ENCODE assay signal across 20 cellular contexts in genomic region chr12:2259368-2259767, GRCh38.
DNase-seq lines count a peak whose midpoint lies in the region; ATAC-seq, FAIRE-seq and TF ChIP-seq lines count a peak whose summit lies in the region.
"Had no signal": no experiment of that assay in that cellular context is flagged by ENCODE, and none has a peak within 500 bp of the region (broad histone marks: within the 10 kb centered on the region; RNA-seq: fewer than 3 reads in every experiment).

No MANE protein-coding gene starts in this region.

- H3K9me2 ChIP-seq in OCI-LY7 (ENCODE audit: insufficient read depth, low read length): no peaks in the 10 kb centered on the region

- POLR2A ChIA-PET in OCI-LY7 (lab: Charles Lee): interaction anchor here (0.7 to 1.4 kb wide), 8 partner anchors 9 to 394 kb away, joined by 3 to 8 read pairs (median 4); no protein-coding TSS in a partner anchor

- CTCF ChIA-PET in OCI-LY7 (lab: Charles Lee; ENCODE audit: unreplicated experiment): interaction anchor here (0.6 kb wide), 1 partner anchor 16 kb away, joined by 3 read pairs; no protein-coding TSS in a partner anchor

- peaks cover 4% of the 10 kb centered on the region for H3K27me3 Mint-ChIP-seq in astrocyte (ENCODE audit: low read depth, unreplicated experiment)

- intact Hi-C loops in OCI-LY7 (cut with micrococcal nuclease; ENCODE audit: unreplicated experiment): no loop called here

- H3K27ac Mint-ChIP-seq in astrocyte (ENCODE audit: unreplicated experiment): no peak overlapping the region
- H3K27ac Mint-ChIP-seq: activated naive CD4-positive, alpha-beta T cell treated with anti-CD3 and anti-CD28 coated beads, Interleukin-2, amount 10 ng/mL, durations not matched to agents 7 days and 5 days had no signal

- ATAC-seq in GM19035 (IDR thresholded peaks at IDR 0.05; ENCODE audit: unreplicated experiment) (no peak), GM19467 (IDR thresholded peaks at IDR 0.05; ENCODE audit: unreplicated experiment) (no peak)
- ATAC-seq: K562, left lobe of liver had no signal

- H3K79me2 ChIP-seq in OCI-LY7 (ENCODE audit: insufficient read depth, low read depth, low read length) (no peaks in the 10 kb centered on the region), astrocyte (ENCODE audit: insufficient read depth, low read length) (no peaks in the 10 kb centered on the region)

- H3K9me3 Mint-ChIP-seq in astrocyte (ENCODE audit: unreplicated experiment): peaks cover 9% of the 10 kb centered on the region

- no peak for TF ChIP-seq CTCF in HL-60 (IDR thresholded peaks at IDR 0.05; ENCODE audit: insufficient read depth, low read length)
- peak; percentile 19; the same call in 1 of the 2 replicates for TF ChIP-seq CTCF in OCI-LY7 (conservative IDR thresholded peaks at IDR 0.05; ENCODE audit: low read length)
- no peak for TF ChIP-seq CTCF in astrocyte (IDR thresholded peaks at IDR 0.05; ENCODE audit: insufficient read depth, low read depth, low read length)

- no peaks in the 10 kb centered on the region for H3K36me3 ChIP-seq in OCI-LY7 (ENCODE audit: insufficient read depth, low read length)
- H3K36me3 ChIP-seq in astrocyte (ENCODE audit: insufficient read depth, low read length): no peaks in the 10 kb centered on the region
- H3K36me3 ChIP-seq: brain microvascular endothelial cell, sigmoid colon had no signal

- peaks cover 19% of the 10 kb centered on the region for H3K4me1 ChIP-seq in OCI-LY7 (ENCODE audit: insufficient read depth, low read length, poor library complexity, severe bottlenecking)
- H3K4me1 ChIP-seq in astrocyte (ENCODE audit: insufficient read depth, low read length): peaks cover 19% of the 10 kb centered on the region
- H3K4me1 ChIP-seq: Caco-2 had no signal

- peaks cover 5% of the 10 kb centered on the region for H3K4me1 Mint-ChIP-seq in astrocyte (ENCODE audit: low read depth, unreplicated experiment)

- FAIRE-seq in astrocyte (lab: Jason Lieb, UNC): no peak
- FAIRE-seq: H1, K562 had no signal

- DNase-seq in AML-193 (lab: John Stamatoyannopoulos, UW): peak; percentile 89 to 90
- DNase-seq in HL-60 (ENCODE audit: low read depth in 1 of 2, low spot score in 1 of 2): peak; percentile 75 to 85
- peak; percentile 60 for DNase-seq in OCI-LY7 (ENCODE audit: low spot score)
- DNase-seq in astrocyte (ENCODE audit: low read depth): no peak
- DNase-seq in stimulated activated CD4-positive, alpha-beta T cell treated with anti-CD3 and anti-CD28 coated beads, Interleukin-4, amount 100 ng/mL, for 24 hours: no peak
- DNase-seq in C1 segment of cervical spinal cord (lab: John Stamatoyannopoulos, UW): no peak
- DNase-seq: activated CD4-positive, alpha-beta T cell treated with anti-CD3 and anti-CD28 coated beads, Interleukin-2, amount 50 U/mL, for 1 hour; activated naive CD4-positive, alpha-beta T cell treated with anti-CD3 and anti-CD28 coated beads, Interleukin-2, amount 10 ng/mL, durations not matched to agents 7 days and 5 days; brain microvascular endothelial cell; Caco-2; NCI-H1417; NCI-H82; sigmoid colon; stimulated activated CD4-positive, alpha-beta T cell treated with anti-CD3 and anti-CD28 coated beads, Interleukin-2, amount 100 ng/mL, for 24 hours had no signal

- peak overlapping the region; percentile 58 for H3K27ac ChIP-seq in HL-60 (replicated peaks)
- peak overlapping the region; percentile 23 for H3K27ac ChIP-seq in OCI-LY7 (ENCODE audit: low read depth, low read length, poor library complexity, severe bottlenecking)
- no peak overlapping the region for H3K27ac ChIP-seq in astrocyte (ENCODE audit: low read depth, low read length)
- H3K27ac ChIP-seq: brain microvascular endothelial cell, epithelial cell of prostate had no signal

- no peak overlapping the region for H3K9ac ChIP-seq in astrocyte (ENCODE audit: low read length)

- H2AFZ ChIP-seq in OCI-LY7 (ENCODE audit: low read length): peak overlapping the region; percentile 86
- H2AFZ ChIP-seq in astrocyte (ENCODE audit: low read depth, low read length): peak overlapping the region; percentile 13

- no TSS peak for BruUV-seq in OCI-LY7 (replicated peaks; lab: Mats Ljungman, UMichigan)

- H3K4me3 ChIP-seq in HL-60 (replicated peaks; ENCODE audit: insufficient read depth, low read length) (no peak overlapping the region), OCI-LY7 (ENCODE audit: low read depth, low read length, poor library complexity, severe bottlenecking) (no peak overlapping the region), astrocyte (ENCODE audit: insufficient read depth, low read depth, low read length) (no peak overlapping the region)
- H3K4me3 ChIP-seq: K562, sigmoid colon had no signal

- H3K27me3 ChIP-seq in HL-60 (ENCODE audit: insufficient read depth, poor library complexity, severe bottlenecking): no peaks in the 10 kb centered on the region
- H3K27me3 ChIP-seq in astrocyte (ENCODE audit: insufficient read depth, low read length): no peaks in the 10 kb centered on the region
- H3K27me3 ChIP-seq: brain microvascular endothelial cell, sigmoid colon had no signal

- H3K36me3 Mint-ChIP-seq in astrocyte (ENCODE audit: low read depth, unreplicated experiment): peaks cover 5% of the 10 kb centered on the region
- H3K36me3 Mint-ChIP-seq: activated naive CD4-positive, alpha-beta T cell treated with anti-CD3 and anti-CD28 coated beads, Interleukin-2, amount 10 ng/mL, durations not matched to agents 7 days and 5 days had no signal

- peaks cover 5% of the 10 kb centered on the region; the same call in 1 of the 2 replicates for H3K9me3 ChIP-seq in OCI-LY7 (ENCODE audit: low read length)
- H3K9me3 ChIP-seq in astrocyte (ENCODE audit: insufficient read depth, low read depth, low read length): peaks cover 3% of the 10 kb centered on the region
- H3K9me3 ChIP-seq: sigmoid colon had no signal

- no peaks in the 10 kb centered on the region for H4K20me1 ChIP-seq in OCI-LY7 (ENCODE audit: insufficient read depth, low read length)
- H4K20me1 ChIP-seq in astrocyte (ENCODE audit: insufficient read depth, low read length): no peaks in the 10 kb centered on the region

- no peak overlapping the region for H3K4me3 Mint-ChIP-seq in astrocyte (ENCODE audit: unreplicated experiment)
- H3K4me3 Mint-ChIP-seq: activated naive CD4-positive, alpha-beta T cell treated with anti-CD3 and anti-CD28 coated beads, Interleukin-2, amount 10 ng/mL, durations not matched to agents 7 days and 5 days had no signal

- H3K4me2 ChIP-seq in OCI-LY7 (ENCODE audit: low read length) (peak overlapping the region; percentile 56), astrocyte (ENCODE audit: low read length) (no peak overlapping the region)

Comparison
In these comparisons a context has a peak if more than half of its experiments do, and no peak if none do; other contexts are left out.
1. DNase-seq: peak in AML-193 (2 of 2), HL-60 (2 of 2) and OCI-LY7 (single experiment); none in astrocyte (single experiment), stimulated activated CD4-positive, alpha-beta T cell treated with anti-CD3 and anti-CD28 coated beads, Interleukin-4, amount 100 ng/mL, for 24 hours (single experiment) and C1 segment of cervical spinal cord (0 of 14).